8 cellular contexts compared by ENCODE assay signal in the genomic region with DNA sequence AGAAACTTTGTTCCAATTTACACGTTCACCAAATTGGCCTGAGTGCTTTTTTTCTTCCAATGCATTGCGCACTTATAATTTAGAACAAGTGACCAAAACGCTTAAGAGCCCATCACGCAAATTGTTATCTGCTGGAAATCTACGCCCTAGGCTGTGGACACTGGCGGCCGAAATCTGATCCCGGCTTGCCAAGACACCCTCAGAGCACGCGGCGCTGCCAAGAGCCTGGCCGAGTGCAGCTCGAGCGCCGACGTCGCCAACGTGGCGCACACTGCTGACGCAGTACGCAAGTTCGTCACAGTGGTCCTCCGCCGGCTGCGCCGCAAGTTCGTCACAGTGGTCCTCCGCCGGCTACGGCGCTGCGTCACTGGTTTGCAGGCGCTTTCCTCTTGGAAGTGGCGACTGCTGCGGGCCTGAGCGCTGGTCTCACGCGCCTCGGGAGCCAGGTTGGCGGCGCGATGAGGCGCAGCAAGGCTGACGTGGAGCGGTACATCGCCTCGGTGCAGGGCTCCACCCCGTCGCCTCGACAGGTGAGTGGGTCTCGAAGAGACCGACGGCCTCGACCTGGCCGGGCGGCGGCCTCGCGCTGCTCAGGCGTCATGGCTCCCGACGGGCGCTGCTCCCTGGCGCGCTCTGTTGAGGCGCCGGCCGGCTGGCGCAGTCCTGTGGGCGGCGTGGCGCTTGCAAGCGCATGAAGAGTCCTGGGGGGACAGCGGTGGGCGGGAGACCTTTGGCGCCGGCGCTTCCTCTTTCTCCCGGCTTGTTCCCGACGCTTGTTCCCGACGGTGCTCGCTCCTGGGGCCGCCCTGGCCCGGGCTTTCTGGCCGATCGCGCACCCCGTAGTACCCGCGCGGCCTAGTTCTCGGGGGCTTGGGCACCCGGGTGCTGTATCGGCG. TPM values are rescaled to one million over a fixed set of nuclear protein-coding genes. Genes with fewer than 3 reads are reported as not detected.
DNase-seq lines count a peak whose midpoint lies in the region; ATAC-seq and TF ChIP-seq lines count a peak whose summit lies in the region.

A gene (plus strand): TSS at position 334 of the 896 bp plus-strand sequence. CDS start 125 bp downstream, at position 459.

- DNase-seq in NCI-H187 treated with DMSO at 0.1 percent for 48 hours (lab: John Stamatoyannopoulos, UW) (peak; percentile 36), T-helper 2 cell (peak; percentile 82 to 99 (median 93)), left ventricle myocardium superior (peak; percentile 97), prostate gland (ENCODE audit: low spot score) (peak; percentile 92), ureter (ENCODE audit: low spot score) (peak; percentile 95)

- intact Hi-C loops in left ventricle myocardium superior (cut with micrococcal nuclease) (no loop called here), prostate gland (cut with DNase I) (no loop called here)

- H3K27ac ChIP-seq in angular gyrus (ENCODE audit: low read depth, low read length) (peak within 1 kb of the TSS; percentile 69), prostate gland (peak within 1 kb of the TSS; percentile 94 to 99)

- H3K27me3 ChIP-seq in prostate gland (replicated peaks; ENCODE audit: insufficient read depth): no peaks in the 10 kb centered on the region

- TF ChIP-seq CTCF in prostate gland (IDR thresholded peaks at IDR 0.05): peak in 2 of 4 experiments; percentile 14 to 28

- peak; percentile 99 for ATAC-seq in GM18505 (IDR thresholded peaks at IDR 0.05; ENCODE audit: unreplicated experiment)
- ATAC-seq in HG02970 (IDR thresholded peaks at IDR 0.05; ENCODE audit: low FRiP score, unreplicated experiment): peak; percentile 99
- peak; percentile 100 for ATAC-seq in left ventricle myocardium superior

- under 1% methylated on average over 80 of the region's 97 CpGs for WGBS in prostate gland

- H3K9me3 ChIP-seq in prostate gland: no peaks in the 10 kb centered on the region

- H3K4me3 ChIP-seq in prostate gland: peak within 1 kb of the TSS; percentile 79 to 96

- H3K36me3 ChIP-seq in prostate gland: no peaks in the 10 kb centered on the region

- TF ChIP-seq POLR2A in GM18505 (IDR thresholded peaks at IDR 0.05; ENCODE audit: borderline replicate concordance, extremely low read depth, insufficient read depth, insufficient read length): peak; percentile 97
- TF ChIP-seq POLR2A in prostate gland (IDR thresholded peaks at IDR 0.05): peak; percentile 92

- H3K4me1 ChIP-seq in prostate gland (replicated peaks): peaks cover 4% of the 10 kb centered on the region

RNA-seq across cellular contexts. Expression of the gene that starts here (rescaled TPM):
- total RNA-seq in left ventricle myocardium superior: 48.3 TPM
- total RNA-seq in prostate gland: 10 to 100 TPM; 77.8 to 96.2 TPM
- total RNA-seq in ureter: 88.2 TPM

Comparison
In these comparisons a context has a peak if more than half of its experiments do, and no peak if none do; other contexts are left out.
1. Peak in every context shown above with its lines: DNase-seq, ATAC-seq, H3K4me3 ChIP-seq and H3K27ac ChIP-seq.
2. DNase-seq: peak in every context shown above with its lines; median percentile 97 in left ventricle myocardium superior; 95 in ureter; 93 in T-helper 2 cell; 92 in prostate gland; 36 in NCI-H187 treated with DMSO at 0.1 percent for 48 hours.